1 cellular context compared by ENCODE assay signal in genomic region chr13:31987535-31988170, GRCh38.
TF ChIP-seq lines count a peak whose summit lies in the region.

No MANE protein-coding gene starts in this region.

TF ChIP-seq in GM23338, 12 proteins besides CTCF, POLR2A, EP300 and RAD21 (continued from another document):
- no peak for TF ChIP-seq ZNF462 (CRISPR knock-in tag; IDR thresholded peaks at IDR 0.05)
- no peak for TF ChIP-seq EZH2phosphoT487 (IDR thresholded peaks at IDR 0.05; ENCODE audit: unreplicated experiment)
- no peak for TF ChIP-seq STAT1 (IDR thresholded peaks at IDR 0.05; ENCODE audit: unreplicated experiment)
- TF ChIP-seq NANOG (IDR thresholded peaks at IDR 0.05; ENCODE audit: borderline replicate concordance) = no peak
- TF ChIP-seq ETS1 (IDR thresholded peaks at IDR 0.05) = no peak
